Comparison of ENCODE assay signal across 10 cellular contexts in genomic region chr10:30587522-30588031, GRCh38. TPM values are rescaled to one million over a fixed set of nuclear protein-coding genes. Genes with fewer than 3 reads are reported as not detected.
DNase-seq lines count a peak whose midpoint lies in the region; ATAC-seq, FAIRE-seq and TF ChIP-seq lines count a peak whose summit lies in the region.
"Had no signal": no experiment of that assay in that cellular context is flagged by ENCODE, and none has a peak within 500 bp of the region (broad histone marks: within the 10 kb centered on the region; RNA-seq: fewer than 3 reads in every experiment).

No MANE protein-coding gene starts in this region.

- H3K4me1 Mint-ChIP-seq in type B pancreatic cell (ENCODE audit: unreplicated experiment), result peaks cover 14% of the 10 kb centered on the region

- FAIRE-seq in GM19239 (lab: Jason Lieb, UNC), result peak; percentile 81

- no peaks in the 10 kb centered on the region for H3K36me3 Mint-ChIP-seq in type B pancreatic cell

- no peak overlapping the region for H3K27ac Mint-ChIP-seq in type B pancreatic cell

- peak; percentile 78 for ATAC-seq in HG03025 (IDR thresholded peaks at IDR 0.05; ENCODE audit: low FRiP score, unreplicated experiment)

- TF ChIP-seq CTCF in type B pancreatic cell (conservative IDR thresholded peaks at IDR 0.05), result no peak

- H3K27me3 Mint-ChIP-seq in type B pancreatic cell, result no peaks in the 10 kb centered on the region
- H3K27me3 Mint-ChIP-seq: central memory CD8-positive, alpha-beta T cell had no signal

- DNase-seq in GM19239 (ENCODE audit: insufficient read length, low spot score) (peak; percentile 28), SKM-1 (lab: John Stamatoyannopoulos, UW; ENCODE audit: unreplicated experiment) (peak; percentile 18), mucosa of gallbladder (ENCODE audit: low spot score) (peak; percentile 39), type B pancreatic cell (ENCODE audit: extremely low spot score, unreplicated experiment) (no peak), NCI-H748 (lab: John Stamatoyannopoulos, UW; ENCODE audit: unreplicated experiment) (no peak)
- DNase-seq in activated effector memory CD4-positive, alpha-beta T cell treated with Interleukin-2 at 50 U/mL for 16 hours, result no peak
- no peak for DNase-seq in activated CD8-positive, alpha-beta memory T cell treated with anti-CD3 and anti-CD28 coated beads, Interleukin-2, amount 50 U/mL, for 48 hours

- no peak overlapping the region for H3K4me3 Mint-ChIP-seq in type B pancreatic cell
- H3K4me3 Mint-ChIP-seq: central memory CD8-positive, alpha-beta T cell had no signal

- no peaks in the 10 kb centered on the region for H3K9me3 Mint-ChIP-seq in type B pancreatic cell
- H3K9me3 Mint-ChIP-seq: central memory CD8-positive, alpha-beta T cell had no signal

RNA-seq across cellular contexts. Expression of gene LYZL2, which starts 42.0 kb away (rescaled TPM):
- total RNA-seq in mucosa of gallbladder (not detected), type B pancreatic cell (ENCODE audit: low replicate concordance) (not detected in 2 replicates)
- total RNA-seq: pulmonary artery endothelial cell had no signal

Comparison
In these comparisons a context has a peak if more than half of its experiments do, and no peak if none do; other contexts are left out.
1. DNase-seq: peak in GM19239 (single experiment), SKM-1 (single experiment) and mucosa of gallbladder (single experiment); none in type B pancreatic cell (single experiment), activated effector memory CD4-positive, alpha-beta T cell treated with Interleukin-2 at 50 U/mL for 16 hours (single experiment), activated CD8-positive, alpha-beta memory T cell treated with anti-CD3 and anti-CD28 coated beads, Interleukin-2, amount 50 U/mL, for 48 hours (single experiment) and NCI-H748 (single experiment).